ENCODE assay signal across 8 cellular contexts in the genomic region with DNA sequence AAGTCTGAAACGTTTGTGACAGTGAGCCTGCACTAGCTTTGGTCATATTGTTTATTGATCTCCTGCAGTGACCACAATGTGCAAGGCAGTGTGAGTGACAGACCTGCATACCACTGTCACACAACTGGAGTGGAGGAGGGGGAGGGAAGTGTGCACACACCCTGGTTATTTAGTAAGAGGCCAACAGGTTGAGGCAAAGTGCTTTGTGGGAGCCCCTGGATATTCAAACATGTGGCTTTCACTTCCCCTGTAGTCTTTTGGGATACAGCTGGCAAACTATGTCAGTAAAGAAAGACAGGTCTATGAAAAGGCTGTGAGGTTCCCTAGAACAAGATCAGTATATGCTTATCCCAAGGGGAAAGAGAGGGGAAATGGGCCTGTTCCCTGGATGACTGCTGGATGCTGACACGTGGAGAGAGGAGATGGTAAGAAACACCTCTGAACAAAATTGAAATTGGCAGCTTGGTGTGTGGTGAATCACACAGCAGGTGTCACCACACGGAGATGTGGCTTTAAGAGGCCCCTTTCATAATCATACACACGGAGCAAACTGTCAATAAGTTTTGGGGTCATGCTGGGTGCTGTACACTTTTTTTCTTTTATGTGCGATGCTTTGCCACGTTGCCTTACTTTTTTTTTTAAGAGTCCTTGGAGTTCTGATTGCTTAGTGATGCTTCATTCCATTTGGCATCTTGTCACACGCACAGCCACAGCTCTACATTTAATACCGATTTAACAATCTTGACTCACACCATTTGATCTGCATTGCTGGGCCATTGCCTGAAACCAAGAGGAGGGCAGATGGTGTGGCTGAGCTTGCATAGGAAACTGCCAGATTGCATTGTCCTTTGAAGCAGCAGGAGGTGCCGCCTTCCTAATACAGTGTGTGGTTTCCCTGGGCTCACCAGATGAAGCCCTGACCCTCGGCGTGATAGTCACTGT. TPM values are rescaled to one million over a fixed set of nuclear protein-coding genes. Genes with fewer than 3 reads are reported as not detected.
DNase-seq lines count a peak whose midpoint lies in the region; ATAC-seq and TF ChIP-seq lines count a peak whose summit lies in the region.

No MANE protein-coding gene starts in this region.

- no peak overlapping the region for H3K27ac Mint-ChIP-seq in activated naive CD8-positive, alpha-beta T cell treated with anti-CD3 and anti-CD28 coated beads for 36 hours

- peak overlapping the region; percentile 99 for H3K27ac ChIP-seq in KMS-11

- H3K9ac ChIP-seq in KMS-11, result peak overlapping the region; percentile 75

- no peaks in the 10 kb centered on the region for H3K27me3 Mint-ChIP-seq in activated naive CD8-positive, alpha-beta T cell treated with anti-CD3 and anti-CD28 coated beads for 36 hours

- no peaks in the 10 kb centered on the region for H3K9me3 Mint-ChIP-seq in activated naive CD8-positive, alpha-beta T cell treated with anti-CD3 and anti-CD28 coated beads for 36 hours

- DNase-seq in AG08396 (ENCODE audit: low spot score) (peak; percentile 58), skeletal muscle cell (ENCODE audit: low read depth) (peak; percentile 68), SHP77 (lab: John Stamatoyannopoulos, UW) (no peak), Right ventricle myocardium inferior (ENCODE audit: missing footprints) (no peak)
- DNase-seq in activated naive CD8-positive, alpha-beta T cell treated with anti-CD3 and anti-CD28 coated beads for 36 hours, result peak; percentile 5
- no peak for DNase-seq in activated CD8-positive, alpha-beta memory T cell treated with anti-CD3 and anti-CD28 coated beads, Interleukin-2, amount 50 U/mL, for 4 hours

- peaks cover 26% of the 10 kb centered on the region for H3K79me2 ChIP-seq in KMS-11 (ENCODE audit: insufficient read depth, low read depth)

- no peak for ATAC-seq in Right ventricle myocardium inferior

- H3K4me3 Mint-ChIP-seq in activated naive CD8-positive, alpha-beta T cell treated with anti-CD3 and anti-CD28 coated beads for 36 hours, result no peak overlapping the region

- H3K4me3 ChIP-seq in KMS-11 (IDR thresholded peaks at IDR 0.05; ENCODE audit: insufficient read depth, low read depth, low read length), result no peak overlapping the region
- no peak overlapping the region for H3K4me3 ChIP-seq in skeletal muscle cell (ENCODE audit: low read depth, low read length)

- TF ChIP-seq POLR2A in GM18951 (IDR thresholded peaks at IDR 0.05; ENCODE audit: extremely low read depth, insufficient read depth, insufficient read length), result peak; percentile 15

- in situ Hi-C loops in GM18951 (cut with MboI; ENCODE audit: low sequenced_read_pairs, unreplicated experiment), result no loop called here

- TF ChIP-seq CTCF in KMS-11 (conservative IDR thresholded peaks at IDR 0.05; ENCODE audit: low read depth, low read length), result 0 out of 2 replicates have a peak, but pooled peaks have one; percentile 3

- intact Hi-C loops in Right ventricle myocardium inferior (cut with DNase I), result no loop called here

- no peaks in the 10 kb centered on the region for H3K36me3 ChIP-seq in KMS-11 (ENCODE audit: insufficient read depth)

- no peaks in the 10 kb centered on the region for H3K27me3 ChIP-seq in KMS-11 (ENCODE audit: insufficient read depth, low read depth)

- no peaks in the 10 kb centered on the region for H3K36me3 Mint-ChIP-seq in activated naive CD8-positive, alpha-beta T cell treated with anti-CD3 and anti-CD28 coated beads for 36 hours

- H3K4me2 ChIP-seq in KMS-11, result peak overlapping the region; percentile 98

- H3K4me1 ChIP-seq in KMS-11 (ENCODE audit: low read depth, poor library complexity, severe bottlenecking), result peaks cover 85% of the 10 kb centered on the region

- peaks cover 11% of the 10 kb centered on the region for H3K4me1 Mint-ChIP-seq in activated naive CD8-positive, alpha-beta T cell treated with anti-CD3 and anti-CD28 coated beads for 36 hours

- no peaks in the 10 kb centered on the region for H4K20me1 ChIP-seq in KMS-11 (ENCODE audit: insufficient read depth)

- peak overlapping the region; percentile 21; the same call in 1 of the 2 replicates for H2AFZ ChIP-seq in KMS-11 (ENCODE audit: low read depth)

RNA-seq across cellular contexts. Expression of a gene that starts 11.3 kb away (rescaled TPM):
- under 1 TPM; 0.45 to 0.84 TPM for total RNA-seq in activated naive CD8-positive, alpha-beta T cell treated with anti-CD3 and anti-CD28 coated beads for 36 hours
- total RNA-seq in Right ventricle myocardium inferior, result 11.1 TPM

RNA-seq across cellular contexts. Expression of a gene that starts 38.3 kb away (rescaled TPM):
- total RNA-seq in activated naive CD8-positive, alpha-beta T cell treated with anti-CD3 and anti-CD28 coated beads for 36 hours, result 1 to 10 TPM; 4.8 to 5.6 TPM
- 2.8 TPM for total RNA-seq in Right ventricle myocardium inferior

Comparison
In these comparisons a context has a peak if more than half of its experiments do, and no peak if none do; other contexts are left out.
1. DNase-seq: peak in AG08396 (single experiment), activated naive CD8-positive, alpha-beta T cell treated with anti-CD3 and anti-CD28 coated beads for 36 hours (single experiment) and skeletal muscle cell (single experiment); none in SHP77 (0 of 2), Right ventricle myocardium inferior (single experiment) and activated CD8-positive, alpha-beta memory T cell treated with anti-CD3 and anti-CD28 coated beads, Interleukin-2, amount 50 U/mL, for 4 hours (single experiment).